ENCODE assay signal across 9 cellular contexts in the genomic region with DNA sequence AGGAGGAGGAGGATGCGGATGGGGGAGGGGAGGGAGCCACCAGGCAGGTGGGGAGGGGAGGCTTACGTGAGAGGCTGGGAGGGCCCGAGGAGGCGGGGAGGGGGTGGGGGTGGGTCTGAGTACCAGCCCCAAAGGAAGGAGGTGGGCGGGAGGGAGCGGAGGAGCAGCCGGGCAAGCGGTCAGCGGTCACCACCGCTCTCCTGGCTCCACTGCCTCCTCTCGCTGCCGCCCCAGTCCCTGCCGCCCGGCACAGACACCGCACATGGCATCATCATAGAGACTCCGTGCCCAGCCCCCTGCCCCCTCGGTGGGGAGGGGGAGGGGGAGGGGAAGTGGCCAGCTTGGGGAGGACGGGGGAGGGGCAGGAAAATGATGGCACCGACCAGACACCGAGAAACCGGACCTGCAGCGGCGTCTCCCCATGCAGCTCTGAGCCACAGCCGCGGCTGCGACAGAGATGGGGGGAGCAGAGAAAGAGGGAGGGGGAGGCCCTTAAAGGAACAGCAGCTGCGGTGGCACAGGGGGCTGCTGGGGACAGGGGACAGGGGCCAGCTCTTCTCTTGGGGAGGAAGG. TPM values are rescaled to one million over a fixed set of nuclear protein-coding genes. Genes with fewer than 3 reads are reported as not detected.
DNase-seq lines count a peak whose midpoint lies in the region; ATAC-seq and TF ChIP-seq lines count a peak whose summit lies in the region.
"Had no signal": no experiment of that assay in that cellular context is flagged by ENCODE, and none has a peak within 500 bp of the region (broad histone marks: within the 10 kb centered on the region; RNA-seq: fewer than 3 reads in every experiment).

A gene with protein sequence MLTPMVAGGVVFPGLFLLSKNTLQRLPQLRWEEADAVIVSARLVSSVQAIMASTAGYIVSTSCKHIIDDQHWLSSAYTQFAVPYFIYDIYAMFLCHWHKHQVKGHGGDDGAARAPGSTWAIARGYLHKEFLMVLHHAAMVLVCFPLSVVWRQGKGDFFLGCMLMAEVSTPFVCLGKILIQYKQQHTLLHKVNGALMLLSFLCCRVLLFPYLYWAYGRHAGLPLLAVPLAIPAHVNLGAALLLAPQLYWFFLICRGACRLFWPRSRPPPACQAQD (minus strand): TSS at position 431 of the 573 bp plus-strand sequence. CDS start 744 bp downstream, outside the sequence.

- no peak for DNase-seq in stimulated activated naive CD8-positive, alpha-beta T cell treated with anti-CD3 and anti-CD28 coated beads, Interleukin-15, amount 100 ng/mL, for 72 hours
- no peak for DNase-seq in stimulated activated naive CD8-positive, alpha-beta T cell treated with anti-CD3 and anti-CD28 coated beads, Interleukin-15, Interleukin-2, amounts not matched to agents 100 U/mL and 50 U/mL, for 24 hours
- DNase-seq in WTC11 (ENCODE audit: low spot score) (no peak), iPS-NIHi7 (ENCODE audit: extremely low spot score) (peak; percentile 50), NCI-H1048 (lab: John Stamatoyannopoulos, UW) (no peak), activated gamma-delta T cell (lab: John Stamatoyannopoulos, UW) (no peak), midbrain (lab: John Stamatoyannopoulos, UW) (no peak)
- DNase-seq in activated CD4-positive, CD25-positive, alpha-beta regulatory T cell (lab: John Stamatoyannopoulos, UW) = no peak

- peak within 1 kb of the TSS; percentile 32 to 69 for H3K4me3 Mint-ChIP-seq in stimulated activated naive CD8-positive, alpha-beta T cell treated with anti-CD3 and anti-CD28 coated beads, Interleukin-15, amount 100 ng/mL, for 72 hours
- H3K4me3 Mint-ChIP-seq in WTC11 = peak within 1 kb of the TSS; percentile 79

- ATAC-seq in stimulated activated naive CD8-positive, alpha-beta T cell treated with anti-CD3 and anti-CD28 coated beads, Interleukin-15, amount 100 ng/mL, for 72 hours = peak; percentile 40
- ATAC-seq in stimulated activated naive CD8-positive, alpha-beta T cell treated with anti-CD3 and anti-CD28 coated beads, Interleukin-15, Interleukin-2, amounts not matched to agents 100 U/mL and 50 U/mL, for 24 hours = no peak
- peak; percentile 18 for ATAC-seq in WTC11

- CTCF ChIA-PET in WTC11 (lab: Charles Lee) = interaction anchor here (0.6 to 3.6 kb wide), 40 partner anchors 7 to 1747 kb away, joined by 3 to 79 read pairs (median 13); a partner anchor contains a TSS

- peaks cover 31% of the 10 kb centered on the region for H3K4me1 Mint-ChIP-seq in stimulated activated naive CD8-positive, alpha-beta T cell treated with anti-CD3 and anti-CD28 coated beads, Interleukin-15, amount 100 ng/mL, for 72 hours
- peaks cover 35% of the 10 kb centered on the region for H3K4me1 Mint-ChIP-seq in WTC11

- POLR2A ChIA-PET in WTC11 (lab: Charles Lee) = interaction anchor here (0.5 to 1.5 kb wide), 4 partner anchors 29 to 346 kb away, joined by 3 to 5 read pairs (median 3); a partner anchor contains a TSS

- TF ChIP-seq CTCF in WTC11 (IDR thresholded peaks at IDR 0.05) = no peak

- no peaks in the 10 kb centered on the region for H3K36me3 Mint-ChIP-seq in WTC11

- H3K27ac Mint-ChIP-seq in stimulated activated naive CD8-positive, alpha-beta T cell treated with anti-CD3 and anti-CD28 coated beads, Interleukin-15, amount 100 ng/mL, for 72 hours = no peak within 1 kb of the TSS
- no peak within 1 kb of the TSS for H3K27ac Mint-ChIP-seq in WTC11

- no peaks in the 10 kb centered on the region for H3K9me3 Mint-ChIP-seq in stimulated activated naive CD8-positive, alpha-beta T cell treated with anti-CD3 and anti-CD28 coated beads, Interleukin-15, amount 100 ng/mL, for 72 hours
- H3K9me3 Mint-ChIP-seq in WTC11 = no peaks in the 10 kb centered on the region

- peaks cover 93% of the 10 kb centered on the region for H3K27me3 Mint-ChIP-seq in stimulated activated naive CD8-positive, alpha-beta T cell treated with anti-CD3 and anti-CD28 coated beads, Interleukin-15, amount 100 ng/mL, for 72 hours
- peaks cover 40% of the 10 kb centered on the region for H3K27me3 Mint-ChIP-seq in WTC11 (ENCODE audit: low read depth)

TF ChIP-seq in WTC11, 78 proteins besides CTCF, POLR2A, EP300 and RAD21:
- TF ChIP-seq, protein P1, sequence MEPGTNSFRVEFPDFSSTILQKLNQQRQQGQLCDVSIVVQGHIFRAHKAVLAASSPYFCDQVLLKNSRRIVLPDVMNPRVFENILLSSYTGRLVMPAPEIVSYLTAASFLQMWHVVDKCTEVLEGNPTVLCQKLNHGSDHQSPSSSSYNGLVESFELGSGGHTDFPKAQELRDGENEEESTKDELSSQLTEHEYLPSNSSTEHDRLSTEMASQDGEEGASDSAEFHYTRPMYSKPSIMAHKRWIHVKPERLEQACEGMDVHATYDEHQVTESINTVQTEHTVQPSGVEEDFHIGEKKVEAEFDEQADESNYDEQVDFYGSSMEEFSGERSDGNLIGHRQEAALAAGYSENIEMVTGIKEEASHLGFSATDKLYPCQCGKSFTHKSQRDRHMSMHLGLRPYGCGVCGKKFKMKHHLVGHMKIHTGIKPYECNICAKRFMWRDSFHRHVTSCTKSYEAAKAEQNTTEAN (CRISPR knock-in tag; IDR thresholded peaks at IDR 0.05) = 0 out of 2 replicates have a peak, but pooled peaks have one; percentile 48
- peak; percentile 54 for TF ChIP-seq SP1 (CRISPR knock-in tag; conservative IDR thresholded peaks at IDR 0.05)
- TF ChIP-seq, protein P2, sequence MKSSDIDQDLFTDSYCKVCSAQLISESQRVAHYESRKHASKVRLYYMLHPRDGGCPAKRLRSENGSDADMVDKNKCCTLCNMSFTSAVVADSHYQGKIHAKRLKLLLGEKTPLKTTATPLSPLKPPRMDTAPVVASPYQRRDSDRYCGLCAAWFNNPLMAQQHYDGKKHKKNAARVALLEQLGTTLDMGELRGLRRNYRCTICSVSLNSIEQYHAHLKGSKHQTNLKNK (CRISPR knock-in tag; IDR thresholded peaks at IDR 0.05) = no peak

RNA-seq across cellular contexts. Expression of the gene that starts here (rescaled TPM):
- 28.1 to 30.3 TPM (median 30.2 TPM) in 3 replicates for total RNA-seq in WTC11 (2021)
- total RNA-seq: omental fat pad had no signal
